18 cellular contexts compared by ENCODE assay signal in the genomic region with DNA sequence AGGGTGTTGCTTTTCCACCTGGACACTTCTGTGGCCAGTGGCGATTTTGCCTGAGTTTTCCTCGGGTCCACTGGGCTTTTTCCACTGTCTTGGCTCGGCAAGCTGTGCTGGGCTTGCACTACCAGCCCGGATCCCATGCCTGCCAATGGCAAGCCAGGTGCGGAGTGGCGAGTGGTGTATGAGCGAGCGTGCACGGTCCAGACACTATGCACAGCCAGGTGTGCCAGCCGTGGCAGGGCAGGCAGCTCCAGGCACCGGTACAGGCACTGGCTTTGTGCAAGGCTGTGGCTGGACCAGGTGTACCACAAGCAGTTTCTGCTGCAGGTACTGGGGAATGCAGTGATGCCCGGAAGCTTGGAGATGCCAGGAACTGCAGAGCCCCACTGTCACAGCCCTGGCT.
"Had no signal": no experiment of that assay in that cellular context is flagged by ENCODE, and none has a peak within 500 bp of the region (broad histone marks: within the 10 kb centered on the region; RNA-seq: fewer than 3 reads in every experiment).

No MANE protein-coding gene starts in this region.

- H3K4me1 ChIP-seq: vagina had no signal

- DNase-seq: islet precursor cell; left ventricle myocardium inferior; midbrain; mucosa of descending colon; naive thymus-derived CD4-positive, alpha-beta T cell; ovary; stimulated activated CD4-positive, alpha-beta T cell treated with anti-CD3 and anti-CD28 coated beads, Interleukin-12 subunit alpha, Interleukin-12 subunit beta, amount 100 ng/mL, for 4 hours; stimulated activated CD4-positive, alpha-beta T cell treated with anti-CD3 and anti-CD28 coated beads, Interleukin-15, amount 100 ng/mL, for 24 hours; stimulated activated CD4-positive, alpha-beta T cell treated with anti-CD3 and anti-CD28 coated beads, Interleukin-2, amount 100 ng/mL, for 24 hours; stimulated activated CD4-positive, alpha-beta T cell treated with anti-CD3 and anti-CD28 coated beads, Interleukin-4, amount 100 ng/mL, for 1 hour; stimulated activated naive B cell treated with anti-CD40 and anti-IgM and Interleukin-4, amounts not matched to agents 10 μg/mL and 1 μg/mL and 100 μg/mL, for 72 hours had no signal

- H3K27ac ChIP-seq: hepatocyte, left ventricle myocardium inferior, ovary, right atrium auricular region, skin epidermis, vagina had no signal

- H3K9me3 ChIP-seq: left ventricle myocardium inferior, mucosa of descending colon, ovary, right atrium auricular region, tibial nerve, vagina had no signal

- H3K27me3 ChIP-seq: hepatocyte, ovary, right atrium auricular region, tibial nerve, vagina had no signal

- H3K4me2 ChIP-seq: hepatocyte had no signal

- H2AFZ ChIP-seq: hepatocyte had no signal

- H3K4me3 ChIP-seq: hepatocyte, left ventricle myocardium inferior, lung, mucosa of descending colon, ovary, right atrium auricular region, skin epidermis, tibial nerve, vagina had no signal

- H3K36me3 ChIP-seq: left ventricle myocardium inferior, ovary, right atrium auricular region, vagina had no signal

- ATAC-seq: mucosa of descending colon; naive thymus-derived CD4-positive, alpha-beta T cell; natural killer cell treated with Interleukin-12 subunit alpha and Interleukin-12 subunit beta and Interleukin-15 and Interleukin-18, amount 100 ng/mL, for 72 hours; stimulated activated naive B cell treated with anti-CD40 and anti-IgM and Interleukin-4, amounts not matched to agents 10 μg/mL and 1 μg/mL and 100 μg/mL, for 72 hours had no signal
